9 cellular contexts compared by ENCODE assay signal in the genomic region with DNA sequence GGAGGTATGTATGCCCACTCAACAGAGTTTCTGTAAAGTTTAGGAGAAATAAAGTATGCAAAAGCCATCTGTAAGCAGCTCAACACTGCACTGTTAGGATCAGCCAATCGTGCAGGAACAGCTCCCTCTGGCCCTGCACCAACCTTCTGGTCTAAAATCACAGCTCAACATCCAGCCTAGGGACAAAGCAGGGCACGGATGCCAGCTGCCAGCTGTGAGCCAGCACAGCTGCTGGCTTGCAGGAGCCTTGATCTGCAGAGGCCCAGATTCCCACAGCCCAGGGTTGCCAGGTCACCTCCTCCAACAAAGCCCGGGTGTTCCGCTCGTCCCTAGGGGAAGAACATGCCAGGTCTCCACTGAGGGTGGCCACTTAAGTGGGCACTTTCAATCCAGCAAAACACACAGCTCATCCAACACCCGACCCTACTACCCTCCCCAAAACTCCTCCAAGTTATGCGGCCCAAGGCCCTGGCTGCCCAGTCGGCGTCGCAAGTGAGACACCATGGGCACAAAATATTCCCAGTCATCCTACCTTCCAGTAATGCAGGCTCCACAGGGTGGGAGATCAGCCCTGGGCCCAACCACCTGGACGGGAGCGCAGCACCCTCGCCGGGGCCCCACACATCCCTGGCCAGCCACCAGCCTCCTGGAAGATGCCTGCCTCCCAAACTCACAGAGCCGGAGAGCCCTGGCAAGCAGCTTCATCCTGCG. TPM values are rescaled to one million over a fixed set of nuclear protein-coding genes. Genes with fewer than 3 reads are reported as not detected.
A peak's percentile ranks its signal among the peaks of the same experiment; 100 is the strongest.
DNase-seq lines count a peak whose midpoint lies in the region; ATAC-seq and TF ChIP-seq lines count a peak whose summit lies in the region.
"Had no signal": no experiment of that assay in that cellular context is flagged by ENCODE, and none has a peak within 500 bp of the region (broad histone marks: within the 10 kb centered on the region; RNA-seq: fewer than 3 reads in every experiment).

No MANE protein-coding gene starts in this region.

- DNase-seq in PC-3, result no peak
- DNase-seq in fibroblast of mammary gland (ENCODE audit: low read depth), result no peak
- peak; percentile 74 for DNase-seq in myocyte (ENCODE audit: low read depth)
- DNase-seq in uterus, result no peak
- no peak for DNase-seq in NCI-H128 (lab: John Stamatoyannopoulos, UW; ENCODE audit: unreplicated experiment)
- no peak for DNase-seq in activated CD8-positive, alpha-beta memory T cell treated with anti-CD3 and anti-CD28 coated beads for 24 hours
- DNase-seq: NCI-H82 had no signal

- H3K9me3 ChIP-seq in BLaER1 (peaks cover 31% of the 10 kb centered on the region), PC-3 (ENCODE audit: low read length) (no peaks in the 10 kb centered on the region), uterus (no peaks in the 10 kb centered on the region)

- no peak for TF ChIP-seq POLR2A in uterus (IDR thresholded peaks at IDR 0.05)

- H3K9ac ChIP-seq in BLaER1 (no peak overlapping the region), PC-3 (ENCODE audit: low read length) (peak overlapping the region; percentile 77)

- H3K4me1 ChIP-seq in BLaER1 (peaks cover 17% of the 10 kb centered on the region), PC-3 (ENCODE audit: insufficient read depth, low read length) (peaks cover 31% of the 10 kb centered on the region), uterus (no peaks in the 10 kb centered on the region)

- H3K27ac Mint-ChIP-seq in activated T-helper 17 cell treated with anti-CD3 and anti-CD28 coated beads, Interleukin-2, amount 50 U/mL, for 72 hours, result no peak overlapping the region

- H2AFZ ChIP-seq in PC-3 (ENCODE audit: low read length), result no peak overlapping the region

- POLR2A ChIA-PET in PC-3 (lab: Charles Lee; ENCODE audit: unreplicated experiment), result interaction anchor here (0.6 kb wide), 1 partner anchor 79 kb away, joined by 3 read pairs; no protein-coding TSS in a partner anchor

- no peak overlapping the region for H3K4me3 ChIP-seq in BLaER1
- H3K4me3 ChIP-seq in PC-3 (ENCODE audit: low read length), result peak overlapping the region; percentile 36; the same call in 1 of the 2 replicates
- H3K4me3 ChIP-seq in fibroblast of mammary gland (ENCODE audit: control insufficient read depth, low read depth, low read length), result peak overlapping the region; percentile 19
- H3K4me3 ChIP-seq in uterus, result no peak overlapping the region

- CTCF ChIA-PET in PC-3 (lab: Charles Lee), result interaction anchor here (0.5 to 0.7 kb wide), 5 partner anchors 19 to 140 kb away, joined by 3 to 6 read pairs (median 5); no protein-coding TSS in a partner anchor

- H3K4me1 Mint-ChIP-seq in activated T-helper 17 cell treated with anti-CD3 and anti-CD28 coated beads, Interleukin-2, amount 50 U/mL, for 72 hours, result peaks cover 4% of the 10 kb centered on the region

- no peak overlapping the region for H3K4me3 Mint-ChIP-seq in activated T-helper 17 cell treated with anti-CD3 and anti-CD28 coated beads, Interleukin-2, amount 50 U/mL, for 72 hours

- peaks cover 11% of the 10 kb centered on the region for H3F3A ChIP-seq in PC-3 (ENCODE audit: low read length, unreplicated experiment)

- no peaks in the 10 kb centered on the region for H3K27me3 ChIP-seq in BLaER1
- no peaks in the 10 kb centered on the region for H3K27me3 ChIP-seq in PC-3 (ENCODE audit: low read length)
- no peaks in the 10 kb centered on the region for H3K27me3 ChIP-seq in uterus

- BruUV-seq in PC-3 (replicated peaks; lab: Mats Ljungman, UMichigan), result TSS peak; percentile 13

- TF ChIP-seq CTCF in PC-3 (conservative IDR thresholded peaks at IDR 0.05; ENCODE audit: low read depth, low read length) (no peak), fibroblast of mammary gland (conservative IDR thresholded peaks at IDR 0.05; ENCODE audit: control insufficient read depth, insufficient read depth, low read depth, low read length) (no peak), uterus (IDR thresholded peaks at IDR 0.05) (no peak)

- peak; percentile 4 for ATAC-seq in PC-3
- no peak for ATAC-seq in activated T-helper 17 cell treated with anti-CD3 and anti-CD28 coated beads, Interleukin-2, amount 50 U/mL, for 72 hours (replicated peaks)

- H3K27me3 Mint-ChIP-seq in activated T-helper 17 cell treated with anti-CD3 and anti-CD28 coated beads, Interleukin-2, amount 50 U/mL, for 72 hours, result no peaks in the 10 kb centered on the region

- intact Hi-C loops in PC-3 (cut with micrococcal nuclease), result no loop called here
- intact Hi-C loops in uterus (cut with DNase I; ENCODE audit: low total_unique reads), result no loop called here

- H3K79me2 ChIP-seq in PC-3 (ENCODE audit: low read length), result peaks cover 87% of the 10 kb centered on the region

- peaks cover 25% of the 10 kb centered on the region for H3K36me3 ChIP-seq in BLaER1
- H3K36me3 ChIP-seq in PC-3 (ENCODE audit: low read depth, low read length), result 0 out of 2 replicates have a peak, but pooled peaks cover 6% of the 10 kb centered on the region
- no peaks in the 10 kb centered on the region for H3K36me3 ChIP-seq in uterus

- H3K36me3 Mint-ChIP-seq in activated T-helper 17 cell treated with anti-CD3 and anti-CD28 coated beads, Interleukin-2, amount 50 U/mL, for 72 hours (ENCODE audit: low read depth), result no peaks in the 10 kb centered on the region

- peaks cover 31% of the 10 kb centered on the region for H4K20me1 ChIP-seq in BLaER1
- peaks cover 27% of the 10 kb centered on the region for H4K20me1 ChIP-seq in PC-3 (ENCODE audit: low read length)

- peak overlapping the region; percentile 30 for H3K4me2 ChIP-seq in BLaER1
- H3K4me2 ChIP-seq in PC-3 (ENCODE audit: low read length), result peak overlapping the region; percentile 82

- no peaks in the 10 kb centered on the region for H3K9me3 Mint-ChIP-seq in activated T-helper 17 cell treated with anti-CD3 and anti-CD28 coated beads, Interleukin-2, amount 50 U/mL, for 72 hours

- H3K27ac ChIP-seq in BLaER1 (no peak overlapping the region), PC-3 (ENCODE audit: low read length) (peak overlapping the region; percentile 94), uterus (no peak overlapping the region)

- no peaks in the 10 kb centered on the region for H3K9me2 ChIP-seq in PC-3 (replicated peaks; ENCODE audit: low read length)

RNA-seq across cellular contexts. Expression of a gene that starts 8.4 kb away (rescaled TPM):
- total RNA-seq in PC-3 (2014; rRNA removed) (164 and 165 TPM in 2 replicates), myocyte (18.7 and 35.2 TPM in 2 replicates), uterus (10 to 100 TPM in 2 of 4 donors, 1 to 10 TPM in 2; 7.4 to 27.6 (median 12.4) TPM)
- polyA plus RNA-seq in myocyte (2012), result 53.9 TPM
- 10 to 100 TPM; 43.5 to 96.3 TPM for total RNA-seq in activated T-helper 17 cell treated with anti-CD3 and anti-CD28 coated beads, Interleukin-2, amount 50 U/mL, for 72 hours

RNA-seq across cellular contexts. Expression of a gene that starts 34.6 kb away (rescaled TPM):
- 41.0 and 42.9 TPM in 2 replicates for total RNA-seq in PC-3 (2014; rRNA removed)
- total RNA-seq in myocyte, result 12.5 and 24.4 TPM in 2 replicates
- 3.5 TPM for polyA plus RNA-seq in myocyte (2012)
- total RNA-seq in activated T-helper 17 cell treated with anti-CD3 and anti-CD28 coated beads, Interleukin-2, amount 50 U/mL, for 72 hours, result under 1 TPM; 0.17 to 0.37 TPM
- total RNA-seq in uterus, result under 1 TPM in 1 of 4 donors, not detected in 3; 0.21 TPM

RNA-seq across cellular contexts. Expression of a gene that starts 39.5 kb away (rescaled TPM):
- total RNA-seq in PC-3 (2014; rRNA removed) (11.1 and 14.1 TPM in 2 replicates), myocyte (0.03 and 0.31 TPM in 2 replicates), uterus (1 to 10 TPM in 1 of 4 donors, under 1 TPM in 1, not detected in 2; 0.58 to 2.5 TPM)
- polyA plus RNA-seq in myocyte (2012), result 0.84 TPM
- total RNA-seq in activated T-helper 17 cell treated with anti-CD3 and anti-CD28 coated beads, Interleukin-2, amount 50 U/mL, for 72 hours, result 1 to 10 TPM in 1 of 2 donors, under 1 TPM in 1; 0.71 to 3.5 TPM

Comparison
In these comparisons a context has a peak if more than half of its experiments do, and no peak if none do; other contexts are left out.
1. H3K4me3 ChIP-seq: peak in PC-3 (single experiment) and fibroblast of mammary gland (single experiment); none in BLaER1 (single experiment) and uterus (0 of 2).